ENCODE assay signal across 12 cellular contexts in the genomic region with DNA sequence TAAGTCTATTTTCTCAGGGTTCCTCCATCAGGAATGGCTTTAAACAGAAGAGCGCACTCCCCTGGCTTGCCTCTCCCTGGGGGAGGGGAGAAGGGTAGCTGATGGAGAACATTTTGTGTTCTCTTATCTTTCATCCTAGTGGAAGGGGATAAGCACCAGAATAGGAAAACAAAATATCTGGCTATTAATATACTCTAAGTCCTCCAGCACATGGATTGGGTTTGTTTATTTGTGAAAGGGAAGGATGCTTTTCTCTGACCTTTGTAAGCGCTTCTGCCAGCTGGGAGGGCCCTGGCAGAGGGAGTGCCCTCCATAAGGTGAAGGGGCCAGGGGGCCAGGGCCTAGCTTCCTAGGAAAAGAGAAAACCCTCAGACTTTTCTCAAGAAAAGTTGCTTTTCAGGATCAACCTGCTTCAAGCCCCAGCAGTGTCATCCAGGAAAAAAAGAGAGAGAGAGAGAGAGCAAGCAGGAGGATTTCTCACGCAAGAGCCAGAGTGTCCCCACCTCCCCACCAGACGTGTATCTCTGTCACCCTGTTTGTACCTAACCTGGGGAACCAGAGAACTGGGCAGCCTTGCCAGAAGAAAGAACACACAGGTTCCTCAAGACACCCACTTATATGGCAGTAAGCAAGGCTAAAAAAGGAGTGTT. TPM values are rescaled to one million over a fixed set of nuclear protein-coding genes. Genes with fewer than 3 reads are reported as not detected.
DNase-seq lines count a peak whose midpoint lies in the region; ATAC-seq, FAIRE-seq and TF ChIP-seq lines count a peak whose summit lies in the region.
"Had no signal": no experiment of that assay in that cellular context is flagged by ENCODE, and none has a peak within 500 bp of the region (broad histone marks: within the 10 kb centered on the region; RNA-seq: fewer than 3 reads in every experiment).

No MANE protein-coding gene starts in this region.

- H3K4me3 Mint-ChIP-seq in activated CD4-positive, alpha-beta memory T cell treated with anti-CD3 and anti-CD28 coated beads, Interleukin-2, amount 10 ng/mL, durations not matched to agents 7 days and 5 days, result no peak overlapping the region
- H3K4me3 Mint-ChIP-seq: stimulated activated naive B cell treated with anti-CD40 and anti-IgM and Interleukin-4, amounts not matched to agents 10 μg/mL and 1 μg/mL and 100 μg/mL, for 72 hours had no signal

- dilution Hi-C loops in mammary epithelial cell (cut with HindIII; ENCODE audit: low sequenced_read_pairs), result no loop called here

- no peak for DNase-seq in A549 (ENCODE audit: low read depth in 1 of 2, low spot score in 1 of 2)
- DNase-seq in mammary epithelial cell, result no peak
- DNase-seq in kidney, result no peak
- DNase-seq in psoas muscle, result no peak
- DNase-seq in activated CD4-positive, alpha-beta memory T cell treated with anti-CD3 and anti-CD28 coated beads, Interleukin-2, amount 10 ng/mL, durations not matched to agents 7 days and 5 days, result no peak
- DNase-seq in stimulated activated CD4-positive, alpha-beta T cell treated with anti-CD3 and anti-CD28 coated beads, Interleukin-4, amount 100 ng/mL, for 24 hours, result no peak
- no peak for DNase-seq in activated naive CD4-positive, alpha-beta T cell treated with Interleukin-2 at 50 U/mL for 16 hours
- DNase-seq: HCEC 1CT; stimulated activated naive B cell treated with anti-CD40 and anti-IgM and Interleukin-4, amounts not matched to agents 10 μg/mL and 1 μg/mL and 100 μg/mL, for 72 hours; T-helper 9 cell had no signal

- 26% methylated on average over 4 of the region's 4 CpGs for WGBS in A549 (ENCODE audit: missing lambda C conversion rate)
- 100% methylated on average over 2 of the region's 4 CpGs for WGBS in mammary epithelial cell (ENCODE audit: low coverage, missing lambda C conversion rate)
- WGBS in psoas muscle, 3 donors, result 28 to 49% (median 42%) methylated on average over 4 of the region's 4 CpGs

- H3K27me3 ChIP-seq in mammary epithelial cell (ENCODE audit: insufficient read depth, low read length), result no peaks in the 10 kb centered on the region
- no peaks in the 10 kb centered on the region for H3K27me3 ChIP-seq in psoas muscle (ENCODE audit: insufficient read depth in 3 of 3, low read length in 2 of 3)

- CTCF ChIA-PET in A549 (lab: Yijun Ruan, JAX) (interaction anchor here (2.6 to 13.6 kb wide), 3 partner anchors 20 to 33 kb away, joined by 12 to 100 read pairs (median 15); a partner anchor contains a TSS), mammary epithelial cell (lab: Charles Lee; ENCODE audit: low non-redundant PET) (no interaction called here)
- CTCF ChIA-PET in activated CD4-positive, alpha-beta memory T cell treated with anti-CD3 and anti-CD28 coated beads, Interleukin-2, amount 10 ng/mL, durations not matched to agents 7 days and 5 days (lab: Charles Lee), result interaction anchor here (0.9 kb wide), 1 partner anchor 148 kb away, joined by 4 read pairs; no protein-coding TSS in a partner anchor

- H3K4me2 ChIP-seq in A549, result peak overlapping the region; percentile 89
- H3K4me2 ChIP-seq in mammary epithelial cell (ENCODE audit: insufficient read depth, low read depth, low read length), result peak overlapping the region; percentile 76

- no peaks in the 10 kb centered on the region for H3K36me3 Mint-ChIP-seq in activated CD4-positive, alpha-beta memory T cell treated with anti-CD3 and anti-CD28 coated beads, Interleukin-2, amount 10 ng/mL, durations not matched to agents 7 days and 5 days (ENCODE audit: low read depth)
- H3K36me3 Mint-ChIP-seq: stimulated activated naive B cell treated with anti-CD40 and anti-IgM and Interleukin-4, amounts not matched to agents 10 μg/mL and 1 μg/mL and 100 μg/mL, for 72 hours had no signal

- POLR2A ChIA-PET in A549 (lab: Yijun Ruan, JAX), result interaction anchor here (0.5 to 2.1 kb wide), 7 partner anchors 12 to 123 kb away, joined by 3 to 40 read pairs (median 4); a partner anchor contains a TSS
- POLR2A ChIA-PET in activated CD4-positive, alpha-beta memory T cell treated with anti-CD3 and anti-CD28 coated beads, Interleukin-2, amount 10 ng/mL, durations not matched to agents 7 days and 5 days (lab: Charles Lee), result no interaction called here

- H3K36me3 ChIP-seq in mammary epithelial cell (ENCODE audit: insufficient read depth, low read length), result no peaks in the 10 kb centered on the region
- peaks cover 0 to 5% of the 10 kb centered on the region in 2 donors for H3K36me3 ChIP-seq in kidney (ENCODE audit: control insufficient read depth in 1 of 2, insufficient read depth in 2 of 2, low read length in 2 of 2)
- H3K36me3 ChIP-seq in psoas muscle (ENCODE audit: insufficient read depth in 1 of 2, low read depth in 1 of 2), result no peaks in the 10 kb centered on the region

- H3K27ac ChIP-seq in A549, result peak overlapping the region; percentile 96 to 97
- H3K27ac ChIP-seq in mammary epithelial cell (ENCODE audit: insufficient read depth, low read depth, low read length), result peak overlapping the region; percentile 92
- peak overlapping the region; percentile 82 to 88 for H3K27ac ChIP-seq in kidney (ENCODE audit: low read depth in 2 of 2, low read length in 2 of 2)
- H3K27ac ChIP-seq in psoas muscle, result peak overlapping the region; percentile 66

- FAIRE-seq in A549 (lab: Jason Lieb, UNC) (no peak), kidney (lab: Jason Lieb, UNC) (no peak)
- FAIRE-seq: GM12891 had no signal

- H3K9ac ChIP-seq in mammary epithelial cell (ENCODE audit: insufficient read depth, low read length) (peak overlapping the region; percentile 70), kidney (ENCODE audit: low read length in 2 of 2) (peak overlapping the region in 1 of 2 donors; percentile 4)

- no peaks in the 10 kb centered on the region for H3K4me1 Mint-ChIP-seq in activated CD4-positive, alpha-beta memory T cell treated with anti-CD3 and anti-CD28 coated beads, Interleukin-2, amount 10 ng/mL, durations not matched to agents 7 days and 5 days

- BruUV-seq in mammary epithelial cell (replicated peaks; lab: Mats Ljungman, UMichigan), result no TSS peak

- H3K4me3 ChIP-seq in A549 (peak overlapping the region; percentile 6; the same call in 1 of the 3 replicates), mammary epithelial cell (replicated peaks in 1 of 3; ENCODE audit: insufficient read depth in 1 of 3, low read depth in 2 of 3, low read length in 3 of 3) (peak overlapping the region in 2 of 3 experiments; percentile 16 to 28), kidney (ENCODE audit: low read length in 2 of 2) (no peak overlapping the region), psoas muscle (no peak overlapping the region)

- H3K9me3 ChIP-seq in A549 (0 out of 3 replicates have a peak, but pooled peaks cover 2% of the 10 kb centered on the region), mammary epithelial cell (replicated peaks; ENCODE audit: insufficient read depth, low read length) (no peaks in the 10 kb centered on the region), kidney (ENCODE audit: control insufficient read depth in 1 of 2, low read length in 2 of 2) (no peaks in the 10 kb centered on the region), psoas muscle (no peaks in the 10 kb centered on the region)

- in situ Hi-C loops in mammary epithelial cell (cut with MboI; ENCODE audit: low sequenced_read_pairs in 2 of 2), result no loop called here

- TF ChIP-seq RAD21 in A549 (conservative IDR thresholded peaks at IDR 0.05 in 1 of 2, IDR thresholded peaks at IDR 0.05 in 1 of 2), result no peak

- H2AFZ ChIP-seq in mammary epithelial cell (ENCODE audit: low read depth, low read length), result peak overlapping the region; percentile 71

- peaks cover 3% of the 10 kb centered on the region for H3K27me3 Mint-ChIP-seq in activated CD4-positive, alpha-beta memory T cell treated with anti-CD3 and anti-CD28 coated beads, Interleukin-2, amount 10 ng/mL, durations not matched to agents 7 days and 5 days
- H3K27me3 Mint-ChIP-seq: stimulated activated naive B cell treated with anti-CD40 and anti-IgM and Interleukin-4, amounts not matched to agents 10 μg/mL and 1 μg/mL and 100 μg/mL, for 72 hours had no signal

- peaks cover 75% of the 10 kb centered on the region for H3K4me1 ChIP-seq in A549
- H3K4me1 ChIP-seq in mammary epithelial cell (ENCODE audit: insufficient read depth, low read length), result peaks cover 39% of the 10 kb centered on the region
- peaks cover 45 to 59% of the 10 kb centered on the region in 2 donors for H3K4me1 ChIP-seq in kidney (ENCODE audit: control insufficient read depth in 1 of 2, insufficient read depth in 1 of 2, low read depth in 1 of 2, low read length in 2 of 2)
- peaks cover 38% of the 10 kb centered on the region for H3K4me1 ChIP-seq in psoas muscle

- H3K9me3 Mint-ChIP-seq in activated CD4-positive, alpha-beta memory T cell treated with anti-CD3 and anti-CD28 coated beads, Interleukin-2, amount 10 ng/mL, durations not matched to agents 7 days and 5 days, result no peaks in the 10 kb centered on the region
- H3K9me3 Mint-ChIP-seq: stimulated activated naive B cell treated with anti-CD40 and anti-IgM and Interleukin-4, amounts not matched to agents 10 μg/mL and 1 μg/mL and 100 μg/mL, for 72 hours had no signal

- TF ChIP-seq CTCF in A549 (IDR thresholded peaks at IDR 0.05) (no peak), mammary epithelial cell (conservative IDR thresholded peaks at IDR 0.05 in 1 of 2, IDR thresholded peaks at IDR 0.05 in 1 of 2; ENCODE audit: extremely low read depth in 1 of 2, insufficient read depth in 1 of 2, low read depth in 1 of 2, low read length in 2 of 2) (no peak), kidney (IDR thresholded peaks at IDR 0.05; ENCODE audit: borderline replicate concordance, extremely low read depth, insufficient read depth) (no peak), psoas muscle (IDR thresholded peaks at IDR 0.05) (no peak)

- no peaks in the 10 kb centered on the region for H4K20me1 ChIP-seq in mammary epithelial cell (ENCODE audit: insufficient read depth, low read length)

- no peak for TF ChIP-seq POLR2A in A549 (IDR thresholded peaks at IDR 0.05; ENCODE audit: low read length)

- TF ChIP-seq EP300 in A549 (IDR thresholded peaks at IDR 0.05), result no peak

- intact Hi-C loops in mammary epithelial cell (cut with micrococcal nuclease) (loop anchor here (1.0 kb wide), 2 partner anchors 23 to 34 kb away; a partner anchor contains a TSS), kidney (cut with DNase I) (no loop called here), psoas muscle (cut with DNase I) (no loop called here)

- H3K27ac Mint-ChIP-seq in activated CD4-positive, alpha-beta memory T cell treated with anti-CD3 and anti-CD28 coated beads, Interleukin-2, amount 10 ng/mL, durations not matched to agents 7 days and 5 days, result no peak overlapping the region
- H3K27ac Mint-ChIP-seq: stimulated activated naive B cell treated with anti-CD40 and anti-IgM and Interleukin-4, amounts not matched to agents 10 μg/mL and 1 μg/mL and 100 μg/mL, for 72 hours had no signal

- peaks cover 3% of the 10 kb centered on the region for H3K79me2 ChIP-seq in mammary epithelial cell (ENCODE audit: insufficient read depth, low read length)

- ATAC-seq in A549 (peak in 1 of 2 experiments; percentile 31; a peak in 3 of 6 replicates), psoas muscle (peak in 1 of 4 donors; percentile 3), HG03354 (IDR thresholded peaks at IDR 0.05; ENCODE audit: poor library complexity, severe bottlenecking, unreplicated experiment) (no peak)
- ATAC-seq: stimulated activated naive B cell treated with anti-CD40 and anti-IgM and Interleukin-4, amounts not matched to agents 10 μg/mL and 1 μg/mL and 100 μg/mL, for 72 hours had no signal

RNA-seq across cellular contexts. Expression of a gene that starts 34.2 kb away (rescaled TPM):
- polyA plus RNA-seq in A549 (2011; rRNA removed), result 415 and 431 TPM in 2 replicates
- 264 and 317 TPM in 2 replicates for polyA plus RNA-seq in A549 (2012; cell fraction: cytosol; rRNA removed)
- 658 and 717 TPM in 2 replicates for polyA plus RNA-seq in A549 (2012; cell fraction: nucleus; rRNA removed)
- 328 to 356 TPM (median 342 TPM) in 3 replicates for polyA plus RNA-seq in A549 (2017; fragmentation: RNase III; extraction: RNeasy Plus Mini Kit Qiagen cat#74134 plus additional on column Dnase treatment)
- polyA minus RNA-seq in A549 (2011; rRNA and poly(A)+ RNA removed), result 375 and 407 TPM in 2 replicates
- total RNA-seq in mammary epithelial cell, result 100 to 1,000 TPM; 311 to 337 TPM
- polyA plus RNA-seq in mammary epithelial cell, result 156 TPM
- 444 TPM for polyA minus RNA-seq in mammary epithelial cell
- 221 TPM for total RNA-seq in kidney
- polyA plus RNA-seq in kidney (ENCODE audit: insufficient read depth, low read depth, low replicate concordance), result 37.2 TPM
- total RNA-seq in psoas muscle, result 1,000 to 10,000 TPM; 1,152 to 2,814 (median 1,810) TPM
- 1,000 to 10,000 TPM in 2 of 3 donors, 100 to 1,000 TPM in 1; 691 to 1,378 (median 1,014) TPM for polyA plus RNA-seq in psoas muscle
- total RNA-seq in activated CD4-positive, alpha-beta memory T cell treated with anti-CD3 and anti-CD28 coated beads, Interleukin-2, amount 10 ng/mL, durations not matched to agents 7 days and 5 days, result 100 to 1,000 TPM; 142 TPM

Comparison
In these comparisons a context has a peak if more than half of its experiments do, and no peak if none do; other contexts are left out.
1. H3K4me3 ChIP-seq: peak in A549 (single experiment) and mammary epithelial cell (2 of 3); none in kidney (0 of 2) and psoas muscle (single experiment).
2. Peak in every context shown above with its lines, with median percentiles within 50 percentile points of each other: H3K27ac ChIP-seq.